17 cellular contexts compared by ENCODE assay signal in genomic region chr9:3277200-3277599, GRCh38.
DNase-seq lines count a peak whose midpoint lies in the region; ATAC-seq lines count a peak whose summit lies in the region.
"Had no signal": no experiment of that assay in that cellular context is flagged by ENCODE, and none has a peak within 500 bp of the region (broad histone marks: within the 10 kb centered on the region; RNA-seq: fewer than 3 reads in every experiment).

No MANE protein-coding gene starts in this region.

- peak; percentile 38 for DNase-seq in RPMI8226
- no peak for DNase-seq in GM03348 (ENCODE audit: low spot score)
- DNase-seq in DMS53 (lab: John Stamatoyannopoulos, UW): no peak
- DNase-seq in DMS114 treated with DMSO at 0.1 percent for 48 hours (lab: John Stamatoyannopoulos, UW; ENCODE audit: unreplicated experiment): no peak
- DNase-seq in central memory CD4-positive, alpha-beta T cell: no peak
- DNase-seq: activated CD4-positive, CD25-positive, alpha-beta regulatory T cell; BE2C; dorsolateral prefrontal cortex; left lung; NCI-H1930; OCI-M1; stimulated activated naive CD4-positive, alpha-beta T cell; T-helper 17 cell; transverse colon had no signal

- peak; percentile 49 for ATAC-seq in GM18861 (IDR thresholded peaks at IDR 0.05; ENCODE audit: unreplicated experiment)
- ATAC-seq in GM21515 (IDR thresholded peaks at IDR 0.05; ENCODE audit: unreplicated experiment): peak; percentile 53
- ATAC-seq in HG03103 (IDR thresholded peaks at IDR 0.05; ENCODE audit: low read depth, unreplicated experiment): peak; percentile 68
- ATAC-seq: left lung, T-helper 17 cell had no signal
